8 cellular contexts compared by ENCODE assay signal in genomic region chr16:2047330-2048115, GRCh38. TPM values are rescaled to one million over a fixed set of nuclear protein-coding genes. Genes with fewer than 3 reads are reported as not detected.
DNase-seq lines count a peak whose midpoint lies in the region; ATAC-seq and TF ChIP-seq lines count a peak whose summit lies in the region.

Gene NTHL1, minus strand, starts transcription at chr16:2047834. Its CDS starts 11 bp downstream, at chr16:2047823.
Gene TSC2, plus strand, starts transcription at chr16:2047985. Its CDS starts 631 bp downstream, at chr16:2048616.

- TF ChIP-seq CTCF in GM13976 (IDR thresholded peaks at IDR 0.05; ENCODE audit: borderline replicate concordance, control extremely low read depth, extremely low read depth, insufficient read depth, missing control alignments) (peak; percentile 9), right atrium auricular region (IDR thresholded peaks at IDR 0.05) (peak in 1 of 2 donors; percentile 52), uterus (IDR thresholded peaks at IDR 0.05) (peak; percentile 31 to 77 (median 50))

- in situ Hi-C loops in GM13976 (cut with MboI; ENCODE audit: low sequenced_read_pairs, unreplicated experiment), result no loop called here

- no peaks in the 10 kb centered on the region for H3K9me3 Mint-ChIP-seq in T-helper 1 cell treated with Interleukin-12 subunit alpha and Interleukin-12 subunit beta and Interleukin-4 antibody, amounts not matched to agents 30 μg/mL and 1 μg/mL, for 36 hours

- H3K4me1 ChIP-seq in right atrium auricular region, result peaks cover 0 to 61% of the 10 kb centered on the region in 2 donors
- peaks cover 0 to 18% of the 10 kb centered on the region in 2 donors for H3K4me1 ChIP-seq in uterus

- DNase-seq in GM13976 (ENCODE audit: low spot score) (peak; percentile 99), NCI-H1694 (lab: John Stamatoyannopoulos, UW) (peak; percentile 63), amygdala (lab: John Stamatoyannopoulos, UW) (peak; percentile 62 to 99 (median 94)), right atrium auricular region (ENCODE audit: low spot score) (peak; percentile 99), pulmonary artery endothelial cell (ENCODE audit: low read depth, low spot score) (peak; percentile 85), uterus (peak; percentile 95 to 96)

- peak within 1 kb of the TSS; percentile 95 for H3K4me3 Mint-ChIP-seq in T-helper 1 cell treated with Interleukin-12 subunit alpha and Interleukin-12 subunit beta and Interleukin-4 antibody, amounts not matched to agents 30 μg/mL and 1 μg/mL, for 36 hours

- H3K36me3 ChIP-seq in right atrium auricular region, result no peaks in the 10 kb centered on the region
- H3K36me3 ChIP-seq in uterus, result no peaks in the 10 kb centered on the region

- H3K4me3 ChIP-seq in right atrium auricular region (peak within 1 kb of the TSS; percentile 70 to 97), uterus (peak within 1 kb of the TSS; percentile 66 to 75)

- no peaks in the 10 kb centered on the region for H3K27me3 ChIP-seq in right atrium auricular region
- H3K27me3 ChIP-seq in uterus, result no peaks in the 10 kb centered on the region

- H3K9me3 ChIP-seq in right atrium auricular region, result no peaks in the 10 kb centered on the region
- no peaks in the 10 kb centered on the region for H3K9me3 ChIP-seq in uterus

- peaks cover 6% of the 10 kb centered on the region for H3K36me3 Mint-ChIP-seq in T-helper 1 cell treated with Interleukin-12 subunit alpha and Interleukin-12 subunit beta and Interleukin-4 antibody, amounts not matched to agents 30 μg/mL and 1 μg/mL, for 36 hours (ENCODE audit: low read depth)

- peak within 1 kb of the TSS; percentile 80 for H3K27ac Mint-ChIP-seq in T-helper 1 cell treated with Interleukin-12 subunit alpha and Interleukin-12 subunit beta and Interleukin-4 antibody, amounts not matched to agents 30 μg/mL and 1 μg/mL, for 36 hours

- H3K27me3 Mint-ChIP-seq in T-helper 1 cell treated with Interleukin-12 subunit alpha and Interleukin-12 subunit beta and Interleukin-4 antibody, amounts not matched to agents 30 μg/mL and 1 μg/mL, for 36 hours (ENCODE audit: low read depth), result no peaks in the 10 kb centered on the region

- peak in 1 of 2 donors; percentile 54 for TF ChIP-seq POLR2A in uterus (IDR thresholded peaks at IDR 0.05)

- H3K4me1 Mint-ChIP-seq in T-helper 1 cell treated with Interleukin-12 subunit alpha and Interleukin-12 subunit beta and Interleukin-4 antibody, amounts not matched to agents 30 μg/mL and 1 μg/mL, for 36 hours (ENCODE audit: low read depth), result peaks cover 16% of the 10 kb centered on the region

- ATAC-seq in HG02852 (IDR thresholded peaks at IDR 0.05; ENCODE audit: unreplicated experiment), result peak; percentile 87

- peak within 1 kb of the TSS; percentile 74 to 82 for H3K27ac ChIP-seq in right atrium auricular region
- peak within 1 kb of the TSS; percentile 73 to 74 for H3K27ac ChIP-seq in uterus

- intact Hi-C loops in uterus (cut with DNase I; ENCODE audit: low total_unique reads), result no loop called here

RNA-seq across cellular contexts. Expression of gene NTHL1, which starts in this region (rescaled TPM):
- total RNA-seq in right atrium auricular region (10 to 100 TPM; 10.3 to 17.7 TPM), pulmonary artery endothelial cell (48.6 and 48.9 TPM in 2 replicates), uterus (10 to 100 TPM; 18.8 to 58.4 (median 27.6) TPM)

RNA-seq across cellular contexts. Expression of gene TSC2, which starts in this region (rescaled TPM):
- 10 to 100 TPM; 42.4 to 43.2 TPM for total RNA-seq in right atrium auricular region
- total RNA-seq in pulmonary artery endothelial cell, result 35.1 and 47.5 TPM in 2 replicates
- total RNA-seq in uterus, result 100 to 1,000 TPM in 2 of 4 donors, 10 to 100 TPM in 2; 53.8 to 347 (median 131) TPM

Comparison
In these comparisons a context has a peak if more than half of its experiments do, and no peak if none do; other contexts are left out.
1. Peak in every context shown above with its lines: DNase-seq, ATAC-seq, H3K4me3 ChIP-seq and H3K27ac ChIP-seq.